8 cellular contexts compared by ENCODE assay signal in genomic region chr17:76382803-76383644, GRCh38. TPM values are rescaled to one million over a fixed set of nuclear protein-coding genes. Genes with fewer than 3 reads are reported as not detected.
DNase-seq lines count a peak whose midpoint lies in the region; ATAC-seq and TF ChIP-seq lines count a peak whose summit lies in the region.

No MANE protein-coding gene starts in this region.

- TF ChIP-seq CTCF in fibroblast of the aortic adventitia (IDR thresholded peaks at IDR 0.05; ENCODE audit: insufficient read depth, low read length): no peak
- no peak for TF ChIP-seq CTCF in osteoblast (IDR thresholded peaks at IDR 0.05; ENCODE audit: extremely low read depth, low read depth, low read length)
- no peak for TF ChIP-seq CTCF in tibial nerve (IDR thresholded peaks at IDR 0.05)

- H3K4me2 ChIP-seq in osteoblast (ENCODE audit: insufficient read depth, low read length): peak overlapping the region; percentile 88

- WGBS in tibial nerve, 2 donors: 0 to 1% methylated on average over 53 to 67 of the region's 87 CpGs

- H3K36me3 ChIP-seq in osteoblast (ENCODE audit: insufficient read depth, low read length) (peaks cover 20% of the 10 kb centered on the region), tibial nerve (peaks cover 0 to 14% (median 0%) of the 10 kb centered on the region in 3 donors)

- H3K79me2 ChIP-seq in osteoblast (ENCODE audit: insufficient read depth, low read length): peaks cover 35% of the 10 kb centered on the region

- TF ChIP-seq POLR2A in tibial nerve (IDR thresholded peaks at IDR 0.05): no peak

- peak; percentile 65 to 70 for ATAC-seq in activated T-cell treated with anti-CD3 and anti-CD28 coated beads, Interleukin-2, amount 50 U/mL, for 72 hours (replicated peaks in 1 of 2)

- H3K4me3 Mint-ChIP-seq in activated T-cell treated with anti-CD3 and anti-CD28 coated beads, Interleukin-2, amount 50 U/mL, for 72 hours: peak overlapping the region; percentile 95 to 98

- no peaks in the 10 kb centered on the region for H3K27me3 ChIP-seq in osteoblast (ENCODE audit: insufficient read depth, low read length)
- no peaks in the 10 kb centered on the region for H3K27me3 ChIP-seq in tibial nerve

- H3K4me1 Mint-ChIP-seq in activated T-cell treated with anti-CD3 and anti-CD28 coated beads, Interleukin-2, amount 50 U/mL, for 72 hours (ENCODE audit: low read depth): peaks cover 15% of the 10 kb centered on the region

- peaks cover 0 to 1% of the 10 kb centered on the region in 2 donors for H3K36me3 Mint-ChIP-seq in activated T-cell treated with anti-CD3 and anti-CD28 coated beads, Interleukin-2, amount 50 U/mL, for 72 hours (ENCODE audit: insufficient read depth in 2 of 2)

- TF ChIP-seq EP300 in tibial nerve (IDR thresholded peaks at IDR 0.05): peak in 1 of 2 donors; percentile 30

- H2AFZ ChIP-seq in osteoblast (ENCODE audit: low read length): peak overlapping the region; percentile 65

- peak overlapping the region; percentile 30 for H3K27ac Mint-ChIP-seq in activated T-cell treated with anti-CD3 and anti-CD28 coated beads, Interleukin-2, amount 50 U/mL, for 72 hours

- peaks cover 23% of the 10 kb centered on the region for H4K20me1 ChIP-seq in osteoblast (ENCODE audit: insufficient read depth, low read length)

- no peaks in the 10 kb centered on the region for H3K27me3 Mint-ChIP-seq in activated T-cell treated with anti-CD3 and anti-CD28 coated beads, Interleukin-2, amount 50 U/mL, for 72 hours (ENCODE audit: low read depth)

- H3K27ac ChIP-seq in osteoblast (ENCODE audit: low read depth, low read length): peak overlapping the region; percentile 97
- peak overlapping the region; percentile 21 to 95 (median 84) for H3K27ac ChIP-seq in tibial nerve

- H3K9me3 ChIP-seq in osteoblast (ENCODE audit: low read depth, low read length): no peaks in the 10 kb centered on the region
- no peaks in the 10 kb centered on the region for H3K9me3 ChIP-seq in tibial nerve

- H3K4me3 ChIP-seq in fibroblast of the aortic adventitia (ENCODE audit: low read depth, low read length): peak overlapping the region; percentile 78
- H3K4me3 ChIP-seq in osteoblast (ENCODE audit: insufficient read depth, low read length): peak overlapping the region; percentile 90
- H3K4me3 ChIP-seq in tibial nerve: peak overlapping the region; percentile 58 to 77 (median 60)

- peaks cover 35% of the 10 kb centered on the region for H3K4me1 ChIP-seq in osteoblast (ENCODE audit: insufficient read depth, low read length)
- peaks cover 0 to 72% (median 29%) of the 10 kb centered on the region in 4 donors for H3K4me1 ChIP-seq in tibial nerve

- DNase-seq in NCI-H2196 (lab: John Stamatoyannopoulos, UW; ENCODE audit: unreplicated experiment) (peak; percentile 52), NCI-H2196 treated with DMSO at 0.1 percent for 48 hours (lab: John Stamatoyannopoulos, UW; ENCODE audit: unreplicated experiment) (no peak), NCI-H226 (peak; percentile 82), fibroblast of the aortic adventitia (ENCODE audit: low read depth) (peak; percentile 63), osteoblast (ENCODE audit: insufficient read length, low spot score, missing footprints) (peak; percentile 96), tibial nerve (ENCODE audit: low spot score in 2 of 2) (no peak), NCI-H2171 (lab: John Stamatoyannopoulos, UW) (no peak)
- DNase-seq in activated T-cell treated with anti-CD3 and anti-CD28 coated beads, Interleukin-2, amount 50 U/mL, for 72 hours: peak; percentile 79 to 81

- H3K9me3 Mint-ChIP-seq in activated T-cell treated with anti-CD3 and anti-CD28 coated beads, Interleukin-2, amount 50 U/mL, for 72 hours: no peaks in the 10 kb centered on the region

RNA-seq across cellular contexts. Expression of gene SPHK1, which starts 1.4 kb away (rescaled TPM):
- total RNA-seq in activated T-cell treated with anti-CD3 and anti-CD28 coated beads, Interleukin-2, amount 50 U/mL, for 72 hours: 10 to 100 TPM; 11.6 to 13.9 TPM
- total RNA-seq in fibroblast of the aortic adventitia (ENCODE audit: low replicate concordance) (31.7 and 84.0 TPM in 2 replicates), osteoblast (112 and 142 TPM in 2 replicates), tibial nerve (10 to 100 TPM; 16.7 to 50.1 (median 27.8) TPM)

RNA-seq across cellular contexts. Expression of gene PRPSAP1, which starts 29.3 kb away (rescaled TPM):
- total RNA-seq in activated T-cell treated with anti-CD3 and anti-CD28 coated beads, Interleukin-2, amount 50 U/mL, for 72 hours: 10 to 100 TPM; 46.4 to 52.6 TPM
- total RNA-seq in fibroblast of the aortic adventitia (ENCODE audit: low replicate concordance): 48.1 and 57.9 TPM in 2 replicates
- total RNA-seq in osteoblast: 79.6 and 82.2 TPM in 2 replicates
- total RNA-seq in tibial nerve: 100 to 1,000 TPM in 2 of 4 donors, 10 to 100 TPM in 2; 66.8 to 108 (median 96.2) TPM

Comparison
In these comparisons a context has a peak if more than half of its experiments do, and no peak if none do; other contexts are left out.
1. DNase-seq: peak in NCI-H2196 (single experiment), NCI-H226 (single experiment), activated T-cell treated with anti-CD3 and anti-CD28 coated beads, Interleukin-2, amount 50 U/mL, for 72 hours (2 of 2), fibroblast of the aortic adventitia (single experiment) and osteoblast (single experiment); none in NCI-H2196 treated with DMSO at 0.1 percent for 48 hours (single experiment), tibial nerve (0 of 2) and NCI-H2171 (single experiment).
2. Peak in every context shown above with its lines, with median percentiles within 50 percentile points of each other: H3K4me3 ChIP-seq.